Comparison of ENCODE assay signal across 1 cellular context in genomic region chr9:72412483-72413040, GRCh38.
TF ChIP-seq lines count a peak whose summit lies in the region.

No MANE protein-coding gene starts in this region.

TF ChIP-seq in GM23338, 12 proteins besides CTCF, POLR2A, EP300 and RAD21 (continued from another document):
- no peak for TF ChIP-seq ZNF462 (CRISPR knock-in tag; IDR thresholded peaks at IDR 0.05)
- no peak for TF ChIP-seq EZH2 (IDR thresholded peaks at IDR 0.05; ENCODE audit: low read depth, unreplicated experiment)
